ENCODE assay signal across 20 cellular contexts in the genomic region with DNA sequence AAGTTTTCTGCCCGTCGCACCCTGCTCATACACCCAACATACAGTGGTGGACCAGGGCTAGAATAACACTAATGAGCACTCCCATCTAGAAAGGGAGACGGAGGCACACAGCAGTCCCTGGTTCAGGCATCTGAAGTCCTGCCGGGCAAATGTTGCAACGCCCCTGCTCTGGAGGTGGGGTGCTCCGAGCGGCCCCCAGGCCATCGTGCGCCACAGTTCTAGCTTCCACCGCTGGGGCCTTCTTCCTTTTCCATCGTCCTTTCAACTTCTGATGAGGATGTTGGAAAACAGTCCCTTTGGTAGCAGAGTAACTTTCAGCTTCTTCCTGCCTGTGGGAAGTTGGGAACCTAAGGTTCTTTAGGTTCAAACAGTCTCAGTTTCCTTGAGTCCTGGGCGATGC.
"Had no signal": no experiment of that assay in that cellular context is flagged by ENCODE, and none has a peak within 500 bp of the region (broad histone marks: within the 10 kb centered on the region; RNA-seq: fewer than 3 reads in every experiment).

No MANE protein-coding gene starts in this region.

- ATAC-seq: gastrocnemius medialis; left cardiac atrium; left ventricle myocardium superior; naive thymus-derived CD4-positive, alpha-beta T cell; psoas muscle had no signal

- H3K4me3 Mint-ChIP-seq: immature natural killer cell; naive thymus-derived CD4-positive, alpha-beta T cell; nephron progenitor cell had no signal

- H3K27me3 ChIP-seq: dorsolateral prefrontal cortex, neutrophil had no signal

- H3K4me3 ChIP-seq: dorsolateral prefrontal cortex, gastrocnemius medialis, lung, psoas muscle had no signal

- H3K27ac ChIP-seq: dorsolateral prefrontal cortex, gastrocnemius medialis, neutrophil, psoas muscle had no signal

- H3K4me1 Mint-ChIP-seq: immature natural killer cell; naive thymus-derived CD4-positive, alpha-beta T cell; nephron progenitor cell had no signal

- H3K36me3 ChIP-seq: gastrocnemius medialis, neutrophil had no signal

- H3K4me1 ChIP-seq: gastrocnemius medialis, psoas muscle had no signal

- H3K36me3 Mint-ChIP-seq: immature natural killer cell; naive thymus-derived CD4-positive, alpha-beta T cell had no signal

- H3K9me3 ChIP-seq: gastrocnemius medialis, neutrophil, psoas muscle had no signal

- H3K27ac Mint-ChIP-seq: immature natural killer cell; naive thymus-derived CD4-positive, alpha-beta T cell; nephron progenitor cell had no signal

- DNase-seq: cortex of kidney; dorsolateral prefrontal cortex; effector memory CD4-positive, alpha-beta T cell; gastrocnemius medialis; glutamatergic neuron; immature natural killer cell; kidney; left cardiac atrium; left ventricle myocardium superior; mesenchymal stem cell; naive thymus-derived CD4-positive, alpha-beta T cell; nephron progenitor cell; psoas muscle; retina; small intestine; stimulated activated CD4-positive, alpha-beta T cell treated with anti-CD3 and anti-CD28 coated beads, Interleukin-2, amount 100 ng/mL, for 48 hours; stimulated activated naive CD4-positive, alpha-beta T cell treated with Interleukin-2 at 50 U/mL for 16 hours; trophoblast cell had no signal
